In genomic region chr17:4945176-4945943, GRCh38 we compare ENCODE assay signal across 8 cellular contexts. TPM values are rescaled to one million over a fixed set of nuclear protein-coding genes. Genes with fewer than 3 reads are reported as not detected.
DNase-seq lines count a peak whose midpoint lies in the region; ATAC-seq, FAIRE-seq and TF ChIP-seq lines count a peak whose summit lies in the region.

No MANE protein-coding gene starts in this region.

- peaks cover 27 to 34% of the 10 kb centered on the region in 2 experiments for H3K36me3 ChIP-seq in keratinocyte (ENCODE audit: control insufficient read depth in 2 of 2, extremely low read depth in 1 of 2, insufficient read depth in 2 of 2, low read length in 2 of 2)

- H3K4me1 ChIP-seq in keratinocyte (ENCODE audit: control insufficient read depth, extremely low read depth, insufficient read depth, low read length) = peaks cover 42% of the 10 kb centered on the region

- ATAC-seq in HG03442 (IDR thresholded peaks at IDR 0.05; ENCODE audit: unreplicated experiment) (peak; percentile 20), GM19035 (IDR thresholded peaks at IDR 0.05; ENCODE audit: unreplicated experiment) (no peak), GM19395 (IDR thresholded peaks at IDR 0.05; ENCODE audit: unreplicated experiment) (no peak)

- H3K9me3 ChIP-seq in keratinocyte (ENCODE audit: control insufficient read depth, low read depth, low read length) = no peaks in the 10 kb centered on the region

- peak; percentile 71 for DNase-seq in Caki2 (ENCODE audit: low read depth)
- peak; percentile 70 for DNase-seq in T1000 (lab: John Stamatoyannopoulos, UW)
- DNase-seq in astrocyte of the spinal cord (ENCODE audit: low read depth, low spot score) = peak; percentile 86
- DNase-seq in keratinocyte (ENCODE audit: low read depth, low spot score) = peak; percentile 88
- DNase-seq in stimulated activated CD4-positive, alpha-beta T cell treated with anti-CD3 and anti-CD28 coated beads, Interleukin-2, amount 100 ng/mL, for 4 hours (ENCODE audit: low read depth) = peak; percentile 85

- H2AFZ ChIP-seq in keratinocyte (ENCODE audit: control insufficient read depth, low read length) = no peak overlapping the region

- peak overlapping the region; percentile 94 for H3K9ac ChIP-seq in keratinocyte (ENCODE audit: control insufficient read depth, extremely low read depth, insufficient read depth, low read length)

- in situ Hi-C loops in Caki2 (cut with HindIII; ENCODE audit: low pct_unique_long_range_greater_than_20kb, low sequenced_read_pairs) = no loop called here
- in situ Hi-C loops in astrocyte of the spinal cord (cut with HindIII; ENCODE audit: low sequenced_read_pairs) = no loop called here

- dilution Hi-C loops in keratinocyte (cut with MboI; ENCODE audit: extremely low pct_ligation_motif_present, low sequenced_read_pairs) = loop anchor here (10.0 kb wide), 1 partner anchor 59 kb away; no protein-coding TSS in a partner anchor

- H3K79me2 ChIP-seq in keratinocyte (ENCODE audit: control insufficient read depth, insufficient read depth, low read length) = peaks cover 61% of the 10 kb centered on the region

- TF ChIP-seq CTCF in astrocyte of the spinal cord (IDR thresholded peaks at IDR 0.05; ENCODE audit: low read depth, low read length) (no peak), keratinocyte (optimal IDR thresholded peaks at IDR 0.05 in 1 of 3, IDR thresholded peaks at IDR 0.05 in 1 of 3, conservative IDR thresholded peaks at IDR 0.05 in 1 of 3; ENCODE audit: extremely low read depth in 1 of 3, insufficient read depth in 2 of 3, low read length in 3 of 3) (no peak)

- H3K4me3 ChIP-seq in astrocyte of the spinal cord (ENCODE audit: low read depth, low read length) (no peak overlapping the region), keratinocyte (ENCODE audit: control insufficient read depth in 2 of 3, extremely low read depth in 1 of 3, insufficient read depth in 2 of 3, low read depth in 1 of 3, low read length in 3 of 3) (peak overlapping the region; percentile 43 to 99 (median 97))

- peak; percentile 90 for FAIRE-seq in keratinocyte (lab: Jason Lieb, UNC)

- peak overlapping the region; percentile 100 for H3K4me2 ChIP-seq in keratinocyte (ENCODE audit: control insufficient read depth, extremely low read depth, insufficient read depth, low read depth, low read length)

- no peaks in the 10 kb centered on the region for H3K27me3 ChIP-seq in keratinocyte (ENCODE audit: control insufficient read depth, extremely low read depth, insufficient read depth, low read length)

- peaks cover 15% of the 10 kb centered on the region for H4K20me1 ChIP-seq in keratinocyte (ENCODE audit: control insufficient read depth, extremely low read depth, insufficient read depth, low read length)

- no peaks in the 10 kb centered on the region for H3K9me1 ChIP-seq in keratinocyte (ENCODE audit: control insufficient read depth, extremely low read depth, insufficient read depth, low read length)

- H3K27ac ChIP-seq in keratinocyte (ENCODE audit: control insufficient read depth, insufficient read depth, low read length) = peak overlapping the region; percentile 91

RNA-seq across cellular contexts. Expression of gene PFN1, which starts 3.0 kb away (rescaled TPM):
- 258 and 443 TPM in 2 replicates for total RNA-seq in Caki2 (2014; rRNA removed; shearing (Covaris generic); ENCODE audit: low replicate concordance)
- polyA plus RNA-seq in keratinocyte = 1,029 to 1,579 TPM (median 1,435 TPM) in 3 replicates
- polyA plus RNA-seq in keratinocyte (2011; ENCODE audit: low read depth) = 93.5 TPM
- 1,284 and 1,740 TPM in 2 replicates for polyA plus RNA-seq in keratinocyte (2011; cell fraction: cytosol; rRNA removed)
- polyA plus RNA-seq in keratinocyte (2011; cell fraction: nucleus; rRNA removed) = 522 and 618 TPM in 2 replicates
- 752 and 2,112 TPM in 2 replicates for polyA plus RNA-seq in keratinocyte (2012; ENCODE audit: low replicate concordance)
- 549 to 818 TPM (median 613 TPM) in 3 replicates for polyA minus RNA-seq in keratinocyte
- polyA minus RNA-seq in keratinocyte (2011; cell fraction: cytosol; rRNA and poly(A)+ RNA removed) = 3,030 TPM
- polyA minus RNA-seq in keratinocyte (2011; cell fraction: nucleus; rRNA and poly(A)+ RNA removed) = 168 and 208 TPM in 2 replicates

RNA-seq across cellular contexts. Expression of gene RNF167, which starts 5.3 kb away (rescaled TPM):
- 45.6 and 57.1 TPM in 2 replicates for total RNA-seq in Caki2 (2014; rRNA removed; shearing (Covaris generic); ENCODE audit: low replicate concordance)
- 101 to 129 TPM (median 118 TPM) in 3 replicates for polyA plus RNA-seq in keratinocyte
- 76.5 TPM for polyA plus RNA-seq in keratinocyte (2011; ENCODE audit: low read depth)
- polyA plus RNA-seq in keratinocyte (2011; cell fraction: cytosol; rRNA removed) = 180 and 200 TPM in 2 replicates
- polyA plus RNA-seq in keratinocyte (2011; cell fraction: nucleus; rRNA removed) = 197 and 208 TPM in 2 replicates
- polyA plus RNA-seq in keratinocyte (2012; ENCODE audit: low replicate concordance) = 124 and 136 TPM in 2 replicates
- 97.9 to 161 TPM (median 108 TPM) in 3 replicates for polyA minus RNA-seq in keratinocyte
- 177 TPM for polyA minus RNA-seq in keratinocyte (2011; cell fraction: cytosol; rRNA and poly(A)+ RNA removed)
- polyA minus RNA-seq in keratinocyte (2011; cell fraction: nucleus; rRNA and poly(A)+ RNA removed) = 45.4 and 50.7 TPM in 2 replicates

RNA-seq across cellular contexts. Expression of gene SLC25A11, which starts 5.5 kb away (rescaled TPM):
- total RNA-seq in Caki2 (2014; rRNA removed; shearing (Covaris generic); ENCODE audit: low replicate concordance) = 80.0 and 89.3 TPM in 2 replicates
- polyA plus RNA-seq in keratinocyte = 28.3 to 43.6 TPM (median 33.8 TPM) in 3 replicates
- polyA plus RNA-seq in keratinocyte (2011; ENCODE audit: low read depth) = 30.2 TPM
- 24.2 and 34.0 TPM in 2 replicates for polyA plus RNA-seq in keratinocyte (2011; cell fraction: cytosol; rRNA removed)
- polyA plus RNA-seq in keratinocyte (2011; cell fraction: nucleus; rRNA removed) = 20.7 and 24.5 TPM in 2 replicates
- polyA plus RNA-seq in keratinocyte (2012; ENCODE audit: low replicate concordance) = 26.3 and 42.6 TPM in 2 replicates
- 30.9 to 80.3 TPM (median 31.3 TPM) in 3 replicates for polyA minus RNA-seq in keratinocyte
- polyA minus RNA-seq in keratinocyte (2011; cell fraction: cytosol; rRNA and poly(A)+ RNA removed) = 34.0 TPM
- 12.2 and 12.6 TPM in 2 replicates for polyA minus RNA-seq in keratinocyte (2011; cell fraction: nucleus; rRNA and poly(A)+ RNA removed)

RNA-seq across cellular contexts. Expression of gene ENO3, which starts 5.6 kb away (rescaled TPM):
- total RNA-seq in Caki2 (2014; rRNA removed; shearing (Covaris generic); ENCODE audit: low replicate concordance) = 4.5 and 21.3 TPM in 2 replicates
- 1.8 to 3.1 TPM (median 2.4 TPM) in 3 replicates for polyA plus RNA-seq in keratinocyte
- polyA plus RNA-seq in keratinocyte (2011; ENCODE audit: low read depth) = 1.5 TPM
- 0.48 and 0.64 TPM in 2 replicates for polyA plus RNA-seq in keratinocyte (2011; cell fraction: cytosol; rRNA removed)
- 14.2 and 14.8 TPM in 2 replicates for polyA plus RNA-seq in keratinocyte (2011; cell fraction: nucleus; rRNA removed)
- polyA plus RNA-seq in keratinocyte (2012; ENCODE audit: low replicate concordance) = 2.9 and 3.3 TPM in 2 replicates
- polyA minus RNA-seq in keratinocyte = 0.20 to 1.4 TPM (median 1.1 TPM) in 3 replicates
- polyA minus RNA-seq in keratinocyte (2011; cell fraction: cytosol; rRNA and poly(A)+ RNA removed) = 3.6 TPM
- 1.7 TPM in 2 replicates for polyA minus RNA-seq in keratinocyte (2011; cell fraction: nucleus; rRNA and poly(A)+ RNA removed)

RNA-seq across cellular contexts. Expression of gene GP1BA, which starts 13.3 kb away (rescaled TPM):
- not detected in 2 replicates for total RNA-seq in Caki2 (2014; rRNA removed; shearing (Covaris generic); ENCODE audit: low replicate concordance)
- polyA plus RNA-seq in keratinocyte = not detected in 3 replicates
- not detected for polyA plus RNA-seq in keratinocyte (2011; ENCODE audit: low read depth)
- polyA plus RNA-seq in keratinocyte (2011; cell fraction: cytosol; rRNA removed) = 0.03 TPM in 1 of 2 replicates, not detected in the other
- polyA plus RNA-seq in keratinocyte (2011; cell fraction: nucleus; rRNA removed) = not detected in 2 replicates
- 0.74 and 1.5 TPM in 2 replicates for polyA plus RNA-seq in keratinocyte (2012; ENCODE audit: low replicate concordance)
- not detected in 3 replicates for polyA minus RNA-seq in keratinocyte
- not detected for polyA minus RNA-seq in keratinocyte (2011; cell fraction: cytosol; rRNA and poly(A)+ RNA removed)
- not detected in 2 replicates for polyA minus RNA-seq in keratinocyte (2011; cell fraction: nucleus; rRNA and poly(A)+ RNA removed)
